In the genomic region with DNA sequence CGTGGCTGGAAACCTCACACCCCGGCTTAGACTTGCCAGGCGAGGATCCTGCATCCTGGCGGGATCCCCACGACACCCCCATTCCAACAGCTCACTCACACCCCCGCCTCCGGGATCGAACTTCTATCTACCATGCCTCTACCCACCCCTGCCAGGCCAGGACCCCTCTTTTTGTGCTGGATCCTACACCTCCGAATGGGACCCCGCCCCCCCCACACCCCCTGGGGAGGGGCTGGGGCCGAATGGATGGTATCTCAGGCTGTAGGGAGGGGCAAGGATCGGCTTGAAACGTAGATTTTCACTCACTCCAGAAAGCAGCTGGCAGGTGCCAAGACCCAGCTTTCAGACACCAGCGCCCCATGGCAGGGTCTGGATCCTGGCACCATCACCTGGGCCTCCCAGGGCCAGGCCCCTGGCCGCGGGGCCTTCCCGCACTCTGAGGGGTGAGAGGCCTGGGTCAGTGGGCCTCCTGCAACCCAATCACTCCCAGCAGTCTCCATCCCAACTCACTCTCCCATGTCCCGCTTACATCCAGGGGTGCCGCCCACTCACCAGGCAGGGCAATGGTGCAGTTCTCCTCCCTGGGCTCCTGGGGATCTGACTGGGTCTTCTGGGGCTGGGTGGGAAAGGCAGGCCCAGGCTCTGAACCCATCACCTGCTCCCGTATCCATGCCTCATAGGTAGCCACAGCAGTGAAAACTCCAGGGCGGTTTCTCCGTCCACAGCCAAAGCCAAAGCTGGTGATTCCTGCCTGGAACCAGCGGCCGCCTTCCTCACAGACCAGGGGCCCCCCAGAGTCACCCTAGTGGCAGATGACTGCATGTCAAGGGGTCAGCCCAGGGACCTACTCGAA, we compare ENCODE assay signal across 1 cellular context.
TF ChIP-seq lines count a peak whose summit lies in the region.

No MANE protein-coding gene starts in this region.

TF ChIP-seq in HCT116, 20 proteins besides CTCF, POLR2A, EP300 and RAD21 (continued from another document):
- TF ChIP-seq, protein P1, sequence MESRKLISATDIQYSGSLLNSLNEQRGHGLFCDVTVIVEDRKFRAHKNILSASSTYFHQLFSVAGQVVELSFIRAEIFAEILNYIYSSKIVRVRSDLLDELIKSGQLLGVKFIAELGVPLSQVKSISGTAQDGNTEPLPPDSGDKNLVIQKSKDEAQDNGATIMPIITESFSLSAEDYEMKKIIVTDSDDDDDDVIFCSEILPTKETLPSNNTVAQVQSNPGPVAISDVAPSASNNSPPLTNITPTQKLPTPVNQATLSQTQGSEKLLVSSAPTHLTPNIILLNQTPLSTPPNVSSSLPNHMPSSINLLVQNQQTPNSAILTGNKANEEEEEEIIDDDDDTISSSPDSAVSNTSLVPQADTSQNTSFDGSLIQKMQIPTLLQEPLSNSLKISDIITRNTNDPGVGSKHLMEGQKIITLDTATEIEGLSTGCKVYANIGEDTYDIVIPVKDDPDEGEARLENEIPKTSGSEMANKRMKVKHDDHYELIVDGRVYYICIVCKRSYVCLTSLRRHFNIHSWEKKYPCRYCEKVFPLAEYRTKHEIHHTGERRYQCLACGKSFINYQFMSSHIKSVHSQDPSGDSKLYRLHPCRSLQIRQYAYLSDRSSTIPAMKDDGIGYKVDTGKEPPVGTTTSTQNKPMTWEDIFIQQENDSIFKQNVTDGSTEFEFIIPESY (IDR thresholded peaks at IDR 0.05; ENCODE audit: extremely low read depth, insufficient replicate concordance, low read length) = no peak
- no peak for TF ChIP-seq EZH2phosphoT487 (IDR thresholded peaks at IDR 0.05; ENCODE audit: borderline replicate concordance)
- no peak for TF ChIP-seq YY1 (IDR thresholded peaks at IDR 0.05; ENCODE audit: extremely low read depth, insufficient replicate concordance, low read depth, low read length)
- TF ChIP-seq, protein P2, sequence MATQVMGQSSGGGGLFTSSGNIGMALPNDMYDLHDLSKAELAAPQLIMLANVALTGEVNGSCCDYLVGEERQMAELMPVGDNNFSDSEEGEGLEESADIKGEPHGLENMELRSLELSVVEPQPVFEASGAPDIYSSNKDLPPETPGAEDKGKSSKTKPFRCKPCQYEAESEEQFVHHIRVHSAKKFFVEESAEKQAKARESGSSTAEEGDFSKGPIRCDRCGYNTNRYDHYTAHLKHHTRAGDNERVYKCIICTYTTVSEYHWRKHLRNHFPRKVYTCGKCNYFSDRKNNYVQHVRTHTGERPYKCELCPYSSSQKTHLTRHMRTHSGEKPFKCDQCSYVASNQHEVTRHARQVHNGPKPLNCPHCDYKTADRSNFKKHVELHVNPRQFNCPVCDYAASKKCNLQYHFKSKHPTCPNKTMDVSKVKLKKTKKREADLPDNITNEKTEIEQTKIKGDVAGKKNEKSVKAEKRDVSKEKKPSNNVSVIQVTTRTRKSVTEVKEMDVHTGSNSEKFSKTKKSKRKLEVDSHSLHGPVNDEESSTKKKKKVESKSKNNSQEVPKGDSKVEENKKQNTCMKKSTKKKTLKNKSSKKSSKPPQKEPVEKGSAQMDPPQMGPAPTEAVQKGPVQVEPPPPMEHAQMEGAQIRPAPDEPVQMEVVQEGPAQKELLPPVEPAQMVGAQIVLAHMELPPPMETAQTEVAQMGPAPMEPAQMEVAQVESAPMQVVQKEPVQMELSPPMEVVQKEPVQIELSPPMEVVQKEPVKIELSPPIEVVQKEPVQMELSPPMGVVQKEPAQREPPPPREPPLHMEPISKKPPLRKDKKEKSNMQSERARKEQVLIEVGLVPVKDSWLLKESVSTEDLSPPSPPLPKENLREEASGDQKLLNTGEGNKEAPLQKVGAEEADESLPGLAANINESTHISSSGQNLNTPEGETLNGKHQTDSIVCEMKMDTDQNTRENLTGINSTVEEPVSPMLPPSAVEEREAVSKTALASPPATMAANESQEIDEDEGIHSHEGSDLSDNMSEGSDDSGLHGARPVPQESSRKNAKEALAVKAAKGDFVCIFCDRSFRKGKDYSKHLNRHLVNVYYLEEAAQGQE (IDR thresholded peaks at IDR 0.05; ENCODE audit: low read depth) = no peak
- no peak for TF ChIP-seq JUND (IDR thresholded peaks at IDR 0.05)
- no peak for TF ChIP-seq ZFX (IDR thresholded peaks at IDR 0.05)
- no peak for TF ChIP-seq ELF1 (IDR thresholded peaks at IDR 0.05; ENCODE audit: borderline replicate concordance, low read depth)
